Comparison of ENCODE assay signal across 22 cellular contexts in genomic region chr2:227846831-227847230, GRCh38. TPM values are rescaled to one million over a fixed set of nuclear protein-coding genes. Genes with fewer than 3 reads are reported as not detected.
DNase-seq lines count a peak whose midpoint lies in the region; ATAC-seq and FAIRE-seq lines count a peak whose summit lies in the region.
"Had no signal": no experiment of that assay in that cellular context is flagged by ENCODE, and none has a peak within 500 bp of the region (broad histone marks: within the 10 kb centered on the region; RNA-seq: fewer than 3 reads in every experiment).

No MANE protein-coding gene starts in this region.

- peak overlapping the region; percentile 35 for H2AFZ ChIP-seq in ACC112 (ENCODE audit: low read length, unreplicated experiment)

- H3K79me2 ChIP-seq in ACC112 (ENCODE audit: control insufficient read depth, insufficient read depth, low read length, unreplicated experiment) = no peaks in the 10 kb centered on the region

- ATAC-seq in GM18858 (IDR thresholded peaks at IDR 0.05; ENCODE audit: unreplicated experiment) (peak; percentile 50), GM21529 (IDR thresholded peaks at IDR 0.05; ENCODE audit: unreplicated experiment) (peak; percentile 71), HG03460 (IDR thresholded peaks at IDR 0.05; ENCODE audit: unreplicated experiment) (peak; percentile 56), Right ventricle myocardium inferior (no peak)
- ATAC-seq: left colon, SK-N-SH treated with all-trans-retinoic acid at 6 μM for 48 hours had no signal

- H3K36me3 ChIP-seq in ACC112 (ENCODE audit: insufficient read depth, low read length) = no peaks in the 10 kb centered on the region
- H3K36me3 ChIP-seq: right atrium auricular region had no signal

- no peak overlapping the region for H3K4me3 ChIP-seq in ACC112 (ENCODE audit: low read depth, low read length)
- H3K4me3 ChIP-seq: right atrium auricular region had no signal

- no peak for FAIRE-seq in frontal cortex (lab: Jason Lieb, UNC)
- FAIRE-seq: H1 had no signal

- H3K4me1 ChIP-seq in ACC112 (ENCODE audit: control insufficient read depth, insufficient read depth, low read length, unreplicated experiment) = peaks cover 27% of the 10 kb centered on the region
- H3K4me1 ChIP-seq: right atrium auricular region had no signal

- H3K27ac ChIP-seq in ACC112 (ENCODE audit: low read depth, low read length) = no peak overlapping the region
- H3K27ac ChIP-seq: right atrium auricular region had no signal

- intact Hi-C loops in Right ventricle myocardium inferior (cut with DNase I) = no loop called here

- H3K27me3 ChIP-seq in ACC112 (ENCODE audit: insufficient read depth, low read length) = no peaks in the 10 kb centered on the region
- H3K27me3 ChIP-seq: right atrium auricular region had no signal

- DNase-seq in Right ventricle myocardium inferior (ENCODE audit: missing footprints) = no peak
- DNase-seq in frontal cortex (ENCODE audit: low spot score in 2 of 2) = no peak
- DNase-seq in GM19240 (ENCODE audit: insufficient read length, low spot score) = no peak
- DNase-seq in hippocampal formation (lab: John Stamatoyannopoulos, UW) = no peak
- DNase-seq: activated CD8-positive, alpha-beta memory T cell treated with anti-CD3 and anti-CD28 coated beads for 24 hours; activated gamma-delta T cell treated with Interleukin-2 at 50 U/mL for 16 hours; aorta; EL; left colon; MM.1S; NCI-H1930; NCI-H510A had no signal

RNA-seq across cellular contexts. Expression of gene DAW1, which starts 24.6 kb away (rescaled TPM):
- total RNA-seq in Right ventricle myocardium inferior (not detected), frontal cortex (1.2 TPM)
- total RNA-seq: left colon, mononuclear cell, OCI-LY7 had no signal

RNA-seq across cellular contexts. Expression of gene CCL20, which starts 33.2 kb away (rescaled TPM):
- total RNA-seq in Right ventricle myocardium inferior = not detected
- total RNA-seq in frontal cortex = not detected
- total RNA-seq: cerebellum, H1, OCI-LY7, right atrium auricular region had no signal
